ENCODE assay signal across 18 cellular contexts in the genomic region with DNA sequence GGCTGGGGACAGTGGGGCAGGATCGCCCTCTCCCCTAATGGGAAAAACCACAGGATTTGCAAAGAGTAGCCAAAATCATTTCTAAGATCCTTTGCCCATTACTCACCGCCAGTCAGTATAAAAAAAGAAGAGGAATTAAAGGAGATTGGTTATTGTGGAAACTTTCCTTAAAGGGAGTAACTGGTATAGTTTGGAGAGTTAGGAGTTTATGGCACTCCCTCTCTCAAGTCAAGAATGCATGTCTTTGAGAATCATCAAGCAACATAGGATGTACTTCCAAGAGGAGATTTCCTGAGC. TPM values are rescaled to one million over a fixed set of nuclear protein-coding genes. Genes with fewer than 3 reads are reported as not detected.
A peak's percentile ranks its signal among the peaks of the same experiment; 100 is the strongest.
DNase-seq lines count a peak whose midpoint lies in the region; ATAC-seq and TF ChIP-seq lines count a peak whose summit lies in the region.
"Had no signal": no experiment of that assay in that cellular context is flagged by ENCODE, and none has a peak within 500 bp of the region (broad histone marks: within the 10 kb centered on the region; RNA-seq: fewer than 3 reads in every experiment).

No MANE protein-coding gene starts in this region.

- peak overlapping the region; percentile 51 for H3K4me2 ChIP-seq in GM23248 (ENCODE audit: unreplicated experiment)

- H3K27me3 ChIP-seq in GM23248 (replicated peaks; ENCODE audit: insufficient read depth) (no peaks in the 10 kb centered on the region), RWPE2 (ENCODE audit: insufficient read depth, poor library complexity, severe bottlenecking) (no peaks in the 10 kb centered on the region), A673 (replicated peaks; ENCODE audit: insufficient read depth, low read depth, low read length, poor library complexity) (no peaks in the 10 kb centered on the region)

- H3K27ac ChIP-seq in GM23248 = no peak overlapping the region
- no peak overlapping the region for H3K27ac ChIP-seq in RWPE2 (ENCODE audit: poor library complexity, severe bottlenecking)
- no peak overlapping the region for H3K27ac ChIP-seq in A673 (ENCODE audit: low read depth, low read length, poor library complexity, severe bottlenecking)
- H3K27ac ChIP-seq: parathyroid adenoma, spleen had no signal

- 14 to 16% methylated on average over 2 of the region's 2 CpGs for WGBS in GM23248 (ENCODE audit: low coverage in 1 of 2, low lambda C conversion rate in 2 of 2, missing lambda C conversion rate in 2 of 2), 2 experiments

- H3K36me3 ChIP-seq in GM23248 (ENCODE audit: low read depth) = no peaks in the 10 kb centered on the region
- H3K36me3 ChIP-seq in RWPE2 (ENCODE audit: low read depth) = no peaks in the 10 kb centered on the region
- H3K36me3 ChIP-seq in A673 (ENCODE audit: insufficient read depth, low read length, poor library complexity, severe bottlenecking) = no peaks in the 10 kb centered on the region
- H3K36me3 ChIP-seq: spleen had no signal

- H2AFZ ChIP-seq in GM23248 = no peak overlapping the region
- H2AFZ ChIP-seq: parathyroid adenoma had no signal

- POLR2A ChIA-PET in A673 (lab: Charles Lee; ENCODE audit: low non-redundant PET) = no interaction called here

- no TSS peak for BruUV-seq in A673 (replicated peaks; lab: Mats Ljungman, UMichigan)

- peak; percentile 14; the same call in 1 of the 3 replicates for ATAC-seq in RWPE2 (ENCODE audit: low read depth)
- no peak for ATAC-seq in GM21825 (IDR thresholded peaks at IDR 0.05; ENCODE audit: unreplicated experiment)
- ATAC-seq: stimulated activated memory B cell treated with anti-CD40 and anti-IgM and Interleukin-4, amounts not matched to agents 10 μg/mL and 1 μg/mL and 100 μg/mL, for 72 hours had no signal

- intact Hi-C loops in A673 (cut with micrococcal nuclease; ENCODE audit: unreplicated experiment) = no loop called here

- H3K4me1 ChIP-seq in GM23248 (ENCODE audit: insufficient read depth) (peaks cover 18% of the 10 kb centered on the region), RWPE2 (ENCODE audit: insufficient read depth, poor library complexity, severe bottlenecking) (peaks cover 7% of the 10 kb centered on the region), A673 (ENCODE audit: insufficient read depth, low read length, poor library complexity, severe bottlenecking) (peaks cover 6% of the 10 kb centered on the region)
- H3K4me1 ChIP-seq: parathyroid adenoma, spleen had no signal

- no peaks in the 10 kb centered on the region for H3F3A ChIP-seq in GM23248 (ENCODE audit: insufficient read depth)

- no peak overlapping the region for H3K9ac ChIP-seq in GM23248
- H3K9ac ChIP-seq: parathyroid adenoma had no signal

- CTCF ChIA-PET in A673 (lab: Charles Lee) = no interaction called here

- no peaks in the 10 kb centered on the region for H3K79me2 ChIP-seq in GM23248 (ENCODE audit: insufficient read depth)
- H3K79me2 ChIP-seq: parathyroid adenoma had no signal

- H4K20me1 ChIP-seq in GM23248 (ENCODE audit: insufficient read depth) = no peaks in the 10 kb centered on the region

- peak; percentile 44 for DNase-seq in GM23248
- no peak for DNase-seq in RWPE2 (ENCODE audit: low spot score)
- DNase-seq in fibroblast of gingiva (ENCODE audit: low read depth) = peak; percentile 40
- DNase-seq in retinal pigment epithelial cell (ENCODE audit: low read depth) = peak; percentile 49
- DNase-seq in germinal center (ENCODE audit: low spot score) = no peak
- DNase-seq in A673 (ENCODE audit: low spot score) = no peak
- DNase-seq in activated naive CD4-positive, alpha-beta T cell treated with anti-CD3 and anti-CD28 coated beads, Interleukin-2, amount 50 U/mL, for 16 hours = no peak
- DNase-seq: activated CD4-positive, alpha-beta T cell treated with anti-CD3 and anti-CD28 coated beads, Interleukin-2, amount 10 ng/mL, durations not matched to agents 7 days and 5 days; caudate nucleus; CD4-positive, CD25-positive, alpha-beta regulatory T cell; effector memory CD4-positive, alpha-beta T cell; foreskin melanocyte; NCI-H1694; NCI-H446 treated with DMSO at 0.1 percent for 48 hours; spleen had no signal

- no peak overlapping the region for H3K4me3 ChIP-seq in GM23248
- H3K4me3 ChIP-seq in RWPE2 (ENCODE audit: severe bottlenecking) = no peak overlapping the region
- H3K4me3 ChIP-seq in retinal pigment epithelial cell (ENCODE audit: low read length) = no peak overlapping the region
- no peak overlapping the region for H3K4me3 ChIP-seq in A673 (ENCODE audit: low read depth, low read length, poor library complexity, severe bottlenecking)
- H3K4me3 ChIP-seq: spleen had no signal

- in situ Hi-C loops in GM23248 (cut with MboI) = no loop called here

- no peaks in the 10 kb centered on the region for H3K9me2 ChIP-seq in GM23248 (ENCODE audit: insufficient read depth)

- H3K9me3 ChIP-seq in GM23248 (ENCODE audit: low read depth) = no peaks in the 10 kb centered on the region
- H3K9me3 ChIP-seq in RWPE2 (ENCODE audit: severe bottlenecking) = no peaks in the 10 kb centered on the region
- no peaks in the 10 kb centered on the region for H3K9me3 ChIP-seq in A673 (ENCODE audit: low read depth, low read length, poor library complexity, severe bottlenecking)
- H3K9me3 ChIP-seq: spleen had no signal

- TF ChIP-seq CTCF in RWPE2 (IDR thresholded peaks at IDR 0.05; ENCODE audit: poor library complexity, severe bottlenecking) (no peak), retinal pigment epithelial cell (conservative IDR thresholded peaks at IDR 0.05; ENCODE audit: low read depth, low read length) (no peak), A673 (conservative IDR thresholded peaks at IDR 0.05; ENCODE audit: low read depth, low read length) (no peak)

RNA-seq across cellular contexts. Expression of gene IRS2, which starts 30.5 kb away (rescaled TPM):
- total RNA-seq in GM23248 (2014; rRNA removed; shearing (Covaris generic)) = 7.3 and 7.7 TPM in 2 replicates
- polyA plus RNA-seq in GM23248 (2016; fragmentation: Nextera tagmentation; extraction: Ambion mirVana) = 3.1 and 3.4 TPM in 2 replicates
- total RNA-seq in A673 (2021) = 135 TPM in 2 replicates

Comparison
In these comparisons a context has a peak if more than half of its experiments do, and no peak if none do; other contexts are left out.
1. DNase-seq: peak in GM23248 (single experiment), fibroblast of gingiva (single experiment) and retinal pigment epithelial cell (single experiment); none in RWPE2 (single experiment), germinal center (single experiment), A673 (single experiment) and activated naive CD4-positive, alpha-beta T cell treated with anti-CD3 and anti-CD28 coated beads, Interleukin-2, amount 50 U/mL, for 16 hours (single experiment).
2. RNA of gene IRS2, which starts 30.5 kb away (total RNA-seq): 135 TPM in A673; 7.3 to 7.7 TPM in GM23248; every median in the first group is over 10 times any median in the second.